ENCODE assay signal across 17 cellular contexts in genomic region chr12:27841392-27841882, GRCh38.
DNase-seq lines count a peak whose midpoint lies in the region; ATAC-seq and TF ChIP-seq lines count a peak whose summit lies in the region.
"Had no signal": no experiment of that assay in that cellular context is flagged by ENCODE, and none has a peak within 500 bp of the region (broad histone marks: within the 10 kb centered on the region; RNA-seq: fewer than 3 reads in every experiment).

No MANE protein-coding gene starts in this region.

- H3K9me3 ChIP-seq in SU-DHL-6 (ENCODE audit: insufficient read depth, low read length): no peaks in the 10 kb centered on the region
- H3K9me3 ChIP-seq: sigmoid colon, vagina had no signal

- H3K4me3 ChIP-seq in SU-DHL-6 (ENCODE audit: insufficient read depth, low read length, poor library complexity, severe bottlenecking): no peak overlapping the region
- H3K4me3 ChIP-seq: sigmoid colon, vagina had no signal

- peak; percentile 31 for DNase-seq in DMS53 treated with DMSO at 0.1 percent for 48 hours (lab: John Stamatoyannopoulos, UW; ENCODE audit: unreplicated experiment)
- peak; percentile 22 for DNase-seq in HFFc6
- peak; percentile 64 for DNase-seq in iris pigment epithelial cell (ENCODE audit: low read depth)
- no peak for DNase-seq in NCI-H2107 treated with DMSO at 0.1 percent for 48 hours (lab: John Stamatoyannopoulos, UW; ENCODE audit: unreplicated experiment)
- no peak for DNase-seq in ACHN
- no peak for DNase-seq in activated CD8-positive, alpha-beta memory T cell treated with anti-CD3 and anti-CD28 coated beads, Interleukin-2, amount 10 ng/mL, durations not matched to agents 7 days and 5 days
- DNase-seq: C1 segment of cervical spinal cord, NCI-H1417 treated with DMSO at 0.1 percent for 48 hours, NCI-H526 treated with DMSO at 0.1 percent for 48 hours, Right ventricle myocardium superior, sigmoid colon had no signal

- no peak for ATAC-seq in GM18511 (IDR thresholded peaks at IDR 0.05; ENCODE audit: unreplicated experiment)
- no peak for ATAC-seq in activated CD8-positive, alpha-beta memory T cell treated with anti-CD3 and anti-CD28 coated beads, Interleukin-2, amount 10 ng/mL, durations not matched to agents 7 days and 5 days
- ATAC-seq: esophagus mucosa had no signal

- H3K9me2 ChIP-seq in SU-DHL-6 (replicated peaks; ENCODE audit: insufficient read depth, low read length): no peaks in the 10 kb centered on the region

- H3K27ac Mint-ChIP-seq in HFFc6: peak overlapping the region; percentile 43; the same call in 1 of the 2 replicates
- no peak overlapping the region for H3K27ac Mint-ChIP-seq in activated CD8-positive, alpha-beta memory T cell treated with anti-CD3 and anti-CD28 coated beads, Interleukin-2, amount 10 ng/mL, durations not matched to agents 7 days and 5 days
- H3K27ac Mint-ChIP-seq: activated naive CD4-positive, alpha-beta T cell treated with anti-CD3 and anti-CD28 coated beads, Interleukin-2, amount 50 U/mL, for 24 hours; stimulated activated naive CD8-positive, alpha-beta T cell treated with anti-CD3 and anti-CD28 coated beads, Interleukin-15, Interleukin-2, amounts not matched to agents 100 ng/mL and 50 ng/mL, for 24 hours had no signal

- H4K20me1 ChIP-seq in SU-DHL-6 (ENCODE audit: low read depth, low read length): no peaks in the 10 kb centered on the region

- H3F3A ChIP-seq in SU-DHL-6 (ENCODE audit: insufficient read depth): peaks cover 41% of the 10 kb centered on the region

- in situ Hi-C loops in ACHN (cut with HindIII; ENCODE audit: low pct_ligation_motif_present, low pct_unique_long_range_greater_than_20kb, low sequenced_read_pairs): no loop called here

- no peaks in the 10 kb centered on the region for H3K36me3 ChIP-seq in SU-DHL-6 (ENCODE audit: low read length)
- H3K36me3 ChIP-seq: sigmoid colon, vagina had no signal

- no peaks in the 10 kb centered on the region for H3K27me3 ChIP-seq in SU-DHL-6 (ENCODE audit: low read length)
- H3K27me3 ChIP-seq: sigmoid colon, vagina had no signal

- CTCF ChIA-PET in activated CD8-positive, alpha-beta memory T cell treated with anti-CD3 and anti-CD28 coated beads, Interleukin-2, amount 10 ng/mL, durations not matched to agents 7 days and 5 days (lab: Charles Lee): no interaction called here

- no peak overlapping the region for H2AFZ ChIP-seq in SU-DHL-6 (ENCODE audit: low read depth, low read length, severe bottlenecking)

- peak overlapping the region; percentile 49 for H3K9ac ChIP-seq in SU-DHL-6 (ENCODE audit: low read length)

- H3K4me1 Mint-ChIP-seq in HFFc6 (ENCODE audit: low read depth): peaks cover 17% of the 10 kb centered on the region
- H3K4me1 Mint-ChIP-seq in activated CD8-positive, alpha-beta memory T cell treated with anti-CD3 and anti-CD28 coated beads, Interleukin-2, amount 10 ng/mL, durations not matched to agents 7 days and 5 days: no peaks in the 10 kb centered on the region
- H3K4me1 Mint-ChIP-seq: activated naive CD4-positive, alpha-beta T cell treated with anti-CD3 and anti-CD28 coated beads, Interleukin-2, amount 50 U/mL, for 24 hours had no signal

- H3K4me2 ChIP-seq in SU-DHL-6 (ENCODE audit: low read depth, low read length, poor library complexity, severe bottlenecking): peak overlapping the region; percentile 65

- no peaks in the 10 kb centered on the region; the same call in 1 of the 2 replicates for H3K36me3 Mint-ChIP-seq in HFFc6 (ENCODE audit: low read depth)
- H3K36me3 Mint-ChIP-seq in activated CD8-positive, alpha-beta memory T cell treated with anti-CD3 and anti-CD28 coated beads, Interleukin-2, amount 10 ng/mL, durations not matched to agents 7 days and 5 days: no peaks in the 10 kb centered on the region
- H3K36me3 Mint-ChIP-seq: activated naive CD4-positive, alpha-beta T cell treated with anti-CD3 and anti-CD28 coated beads, Interleukin-2, amount 50 U/mL, for 24 hours had no signal

- H3K27me3 Mint-ChIP-seq in HFFc6 (ENCODE audit: insufficient read depth): peaks cover 10% of the 10 kb centered on the region
- H3K27me3 Mint-ChIP-seq in activated CD8-positive, alpha-beta memory T cell treated with anti-CD3 and anti-CD28 coated beads, Interleukin-2, amount 10 ng/mL, durations not matched to agents 7 days and 5 days: peaks cover 15% of the 10 kb centered on the region
- H3K27me3 Mint-ChIP-seq: activated naive CD4-positive, alpha-beta T cell treated with anti-CD3 and anti-CD28 coated beads, Interleukin-2, amount 50 U/mL, for 24 hours had no signal

- H3K9me3 Mint-ChIP-seq in HFFc6: no peaks in the 10 kb centered on the region
- H3K9me3 Mint-ChIP-seq in activated CD8-positive, alpha-beta memory T cell treated with anti-CD3 and anti-CD28 coated beads, Interleukin-2, amount 10 ng/mL, durations not matched to agents 7 days and 5 days (ENCODE audit: low read depth): no peaks in the 10 kb centered on the region
- H3K9me3 Mint-ChIP-seq: activated naive CD4-positive, alpha-beta T cell treated with anti-CD3 and anti-CD28 coated beads, Interleukin-2, amount 50 U/mL, for 24 hours; stimulated activated naive CD8-positive, alpha-beta T cell treated with anti-CD3 and anti-CD28 coated beads, Interleukin-15, Interleukin-2, amounts not matched to agents 100 ng/mL and 50 ng/mL, for 24 hours had no signal

- no peak overlapping the region for H3K4me3 Mint-ChIP-seq in HFFc6
- no peak overlapping the region for H3K4me3 Mint-ChIP-seq in activated CD8-positive, alpha-beta memory T cell treated with anti-CD3 and anti-CD28 coated beads, Interleukin-2, amount 10 ng/mL, durations not matched to agents 7 days and 5 days
- H3K4me3 Mint-ChIP-seq: activated naive CD4-positive, alpha-beta T cell treated with anti-CD3 and anti-CD28 coated beads, Interleukin-2, amount 50 U/mL, for 24 hours; stimulated activated naive CD8-positive, alpha-beta T cell treated with anti-CD3 and anti-CD28 coated beads, Interleukin-15, Interleukin-2, amounts not matched to agents 100 ng/mL and 50 ng/mL, for 24 hours had no signal

- peaks cover 26% of the 10 kb centered on the region; the same call in 1 of the 2 replicates for H3K79me2 ChIP-seq in SU-DHL-6 (ENCODE audit: insufficient read depth, low read length)

- no peak for TF ChIP-seq CTCF in HFFc6 (IDR thresholded peaks at IDR 0.05)
- no peak for TF ChIP-seq CTCF in SU-DHL-6 (IDR thresholded peaks at IDR 0.05; ENCODE audit: insufficient read depth, low read length, poor library complexity, severe bottlenecking)

- peak overlapping the region; percentile 96 for H3K27ac ChIP-seq in SU-DHL-6 (ENCODE audit: low read depth, low read length)
- H3K27ac ChIP-seq: sigmoid colon, vagina had no signal

Comparison
In these comparisons a context has a peak if more than half of its experiments do, and no peak if none do; other contexts are left out.
1. DNase-seq: peak in DMS53 treated with DMSO at 0.1 percent for 48 hours (single experiment), HFFc6 (single experiment) and iris pigment epithelial cell (single experiment); none in NCI-H2107 treated with DMSO at 0.1 percent for 48 hours (single experiment), ACHN (single experiment) and activated CD8-positive, alpha-beta memory T cell treated with anti-CD3 and anti-CD28 coated beads, Interleukin-2, amount 10 ng/mL, durations not matched to agents 7 days and 5 days (single experiment).